1 cellular context compared by ENCODE assay signal in the genomic region with DNA sequence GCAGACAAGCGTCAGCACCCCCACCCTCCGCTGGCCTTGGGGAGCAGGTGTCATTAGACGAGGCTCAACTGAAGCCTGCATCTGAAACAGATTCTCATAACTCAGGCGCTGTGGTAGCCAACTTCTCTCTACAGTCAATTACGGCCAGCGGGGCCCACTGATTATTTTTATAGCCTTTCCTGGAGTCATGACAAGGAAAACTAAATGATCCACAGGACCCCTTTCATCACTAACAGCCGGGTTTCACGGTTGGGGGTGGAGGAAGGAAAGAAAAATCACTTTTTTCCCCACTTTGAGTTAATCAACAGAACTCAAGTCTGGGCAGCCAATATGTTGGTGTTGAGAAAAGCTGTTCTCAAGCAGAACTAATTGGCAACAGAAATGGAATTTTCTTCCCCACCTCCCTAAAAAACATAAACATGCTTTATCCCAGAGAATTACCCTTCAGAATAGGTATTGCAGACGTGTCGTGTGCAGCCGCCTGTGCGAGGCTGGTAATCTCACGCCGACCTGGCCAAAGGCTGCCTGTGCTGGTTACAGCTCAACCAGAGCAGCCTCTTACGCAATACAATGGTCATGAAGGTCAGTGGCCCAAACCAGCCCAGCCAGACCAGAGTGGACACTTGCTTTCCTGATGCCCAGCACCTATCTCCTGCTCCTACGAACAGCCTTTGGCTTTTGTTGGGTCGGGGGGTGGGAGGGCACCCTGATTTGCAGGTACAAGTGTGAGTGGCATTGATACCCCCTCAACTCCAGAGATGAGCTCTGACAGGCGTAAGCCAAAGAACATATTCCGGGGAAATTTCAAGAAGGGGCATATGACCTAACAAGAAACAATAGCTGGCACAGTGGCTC.
TF ChIP-seq lines count a peak whose summit lies in the region.

No MANE protein-coding gene starts in this region.

TF ChIP-seq in HepG2, 621 proteins besides CTCF, POLR2A, EP300 and RAD21 (continued from another document and continues in another):
- TF ChIP-seq, protein P1, sequence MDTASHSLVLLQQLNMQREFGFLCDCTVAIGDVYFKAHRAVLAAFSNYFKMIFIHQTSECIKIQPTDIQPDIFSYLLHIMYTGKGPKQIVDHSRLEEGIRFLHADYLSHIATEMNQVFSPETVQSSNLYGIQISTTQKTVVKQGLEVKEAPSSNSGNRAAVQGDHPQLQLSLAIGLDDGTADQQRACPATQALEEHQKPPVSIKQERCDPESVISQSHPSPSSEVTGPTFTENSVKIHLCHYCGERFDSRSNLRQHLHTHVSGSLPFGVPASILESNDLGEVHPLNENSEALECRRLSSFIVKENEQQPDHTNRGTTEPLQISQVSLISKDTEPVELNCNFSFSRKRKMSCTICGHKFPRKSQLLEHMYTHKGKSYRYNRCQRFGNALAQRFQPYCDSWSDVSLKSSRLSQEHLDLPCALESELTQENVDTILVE (CRISPR knock-in tag; IDR thresholded peaks at IDR 0.05), result 0 out of 2 replicates have a peak, but pooled peaks have one; percentile 58
- TF ChIP-seq, protein P2, sequence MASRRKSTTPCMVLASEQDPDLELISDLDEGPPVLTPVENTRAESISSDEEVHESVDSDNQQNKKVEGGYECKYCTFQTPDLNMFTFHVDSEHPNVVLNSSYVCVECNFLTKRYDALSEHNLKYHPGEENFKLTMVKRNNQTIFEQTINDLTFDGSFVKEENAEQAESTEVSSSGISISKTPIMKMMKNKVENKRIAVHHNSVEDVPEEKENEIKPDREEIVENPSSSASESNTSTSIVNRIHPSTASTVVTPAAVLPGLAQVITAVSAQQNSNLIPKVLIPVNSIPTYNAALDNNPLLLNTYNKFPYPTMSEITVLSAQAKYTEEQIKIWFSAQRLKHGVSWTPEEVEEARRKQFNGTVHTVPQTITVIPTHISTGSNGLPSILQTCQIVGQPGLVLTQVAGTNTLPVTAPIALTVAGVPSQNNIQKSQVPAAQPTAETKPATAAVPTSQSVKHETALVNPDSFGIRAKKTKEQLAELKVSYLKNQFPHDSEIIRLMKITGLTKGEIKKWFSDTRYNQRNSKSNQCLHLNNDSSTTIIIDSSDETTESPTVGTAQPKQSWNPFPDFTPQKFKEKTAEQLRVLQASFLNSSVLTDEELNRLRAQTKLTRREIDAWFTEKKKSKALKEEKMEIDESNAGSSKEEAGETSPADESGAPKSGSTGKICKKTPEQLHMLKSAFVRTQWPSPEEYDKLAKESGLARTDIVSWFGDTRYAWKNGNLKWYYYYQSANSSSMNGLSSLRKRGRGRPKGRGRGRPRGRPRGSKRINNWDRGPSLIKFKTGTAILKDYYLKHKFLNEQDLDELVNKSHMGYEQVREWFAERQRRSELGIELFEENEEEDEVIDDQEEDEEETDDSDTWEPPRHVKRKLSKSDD (CRISPR knock-in tag; IDR thresholded peaks at IDR 0.05; ENCODE audit: low read depth), result peak; percentile 89; the same call in 1 of the 2 replicates
- TF ChIP-seq ZNF879 (CRISPR knock-in tag; IDR thresholded peaks at IDR 0.05) (peak; percentile 71; the same call in 1 of the 2 replicates), ZNF264 (CRISPR knock-in tag; IDR thresholded peaks at IDR 0.05) (peak; percentile 92), BRD4 (CRISPR knock-in tag; IDR thresholded peaks at IDR 0.05) (0 out of 2 replicates have a peak, but pooled peaks have one; percentile 52), HMG20B (CRISPR knock-in tag; conservative IDR thresholded peaks at IDR 0.05) (peak; percentile 52; the same call in 1 of the 2 replicates), SOX6 (IDR thresholded peaks at IDR 0.05) (no peak), SOX6 (CRISPR knock-in tag; IDR thresholded peaks at IDR 0.05) (peak; percentile 91), SMAD1 (CRISPR knock-in tag; IDR thresholded peaks at IDR 0.05; ENCODE audit: borderline replicate concordance, low read depth) (0 out of 2 replicates have a peak, but pooled peaks have one; percentile 54), JUND (CRISPR knock-in tag; IDR thresholded peaks at IDR 0.05) (peak; percentile 68; the same call in 1 of the 2 replicates), CBX5 (CRISPR knock-in tag; IDR thresholded peaks at IDR 0.05; ENCODE audit: borderline replicate concordance) (peak; percentile 95; the same call in 1 of the 2 replicates), ELF1 (CRISPR knock-in tag; IDR thresholded peaks at IDR 0.05) (peak; percentile 22), ZNF883 (CRISPR knock-in tag; IDR thresholded peaks at IDR 0.05; ENCODE audit: not compliant biosample characterization) (peak; percentile 16), NONO (IDR thresholded peaks at IDR 0.05) (no peak), NONO (CRISPR knock-in tag; conservative IDR thresholded peaks at IDR 0.05) (peak; percentile 93), ELF3 (CRISPR knock-in tag; IDR thresholded peaks at IDR 0.05) (peak; percentile 90), NCOA5 (CRISPR knock-in tag; IDR thresholded peaks at IDR 0.05) (no peak), ASH2L (IDR thresholded peaks at IDR 0.05; ENCODE audit: insufficient read length, low read depth, low read length) (peak; percentile 58), SP140L (CRISPR knock-in tag; IDR thresholded peaks at IDR 0.05; ENCODE audit: borderline replicate concordance) (peak; percentile 93), ZNF644 (CRISPR knock-in tag; IDR thresholded peaks at IDR 0.05; ENCODE audit: low read depth) (peak; percentile 100), ZNF292 (CRISPR knock-in tag; IDR thresholded peaks at IDR 0.05; ENCODE audit: borderline replicate concordance, low read depth) (peak; percentile 99), ZNF572 (CRISPR knock-in tag; IDR thresholded peaks at IDR 0.05) (no peak), FOXP1 (IDR thresholded peaks at IDR 0.05) (no peak), FOXP1 (CRISPR knock-in tag; IDR thresholded peaks at IDR 0.05) (peak; percentile 82), MAF1 (CRISPR knock-in tag; IDR thresholded peaks at IDR 0.05; ENCODE audit: borderline replicate concordance) (no peak; the same call in 1 of the 2 replicates), TBX2 (CRISPR knock-in tag; IDR thresholded peaks at IDR 0.05; ENCODE audit: borderline replicate concordance) (peak; percentile 90), ZNF761 (CRISPR knock-in tag; conservative IDR thresholded peaks at IDR 0.05) (0 out of 2 replicates have a peak, but pooled peaks have one; percentile 50), ZMYM4 (CRISPR knock-in tag; IDR thresholded peaks at IDR 0.05) (peak; percentile 84), GLI4 (CRISPR knock-in tag; IDR thresholded peaks at IDR 0.05; ENCODE audit: borderline replicate concordance) (peak; percentile 61; the same call in 1 of the 2 replicates), ZFY (CRISPR knock-in tag; IDR thresholded peaks at IDR 0.05) (peak; percentile 49), ZNF501 (CRISPR knock-in tag; IDR thresholded peaks at IDR 0.05) (0 out of 2 replicates have a peak, but pooled peaks have one; percentile 38), HOXA3 (CRISPR knock-in tag; IDR thresholded peaks at IDR 0.05) (peak; percentile 94), ZKSCAN8 (CRISPR knock-in tag; IDR thresholded peaks at IDR 0.05; ENCODE audit: borderline replicate concordance) (peak; percentile 87), HMG20A (CRISPR knock-in tag; IDR thresholded peaks at IDR 0.05; ENCODE audit: borderline replicate concordance) (peak; percentile 79; the same call in 1 of the 2 replicates), TMF1 (CRISPR knock-in tag; IDR thresholded peaks at IDR 0.05; ENCODE audit: low read depth) (0 out of 2 replicates have a peak, but pooled peaks have one; percentile 42), NFYC (CRISPR knock-in tag; IDR thresholded peaks at IDR 0.05) (0 out of 2 replicates have a peak, but pooled peaks have one; percentile 9), SP4 (CRISPR knock-in tag; IDR thresholded peaks at IDR 0.05) (peak; percentile 67), MTF2 (CRISPR knock-in tag; IDR thresholded peaks at IDR 0.05; ENCODE audit: borderline replicate concordance) (peak; percentile 72; the same call in 1 of the 2 replicates), ZNF768 (CRISPR knock-in tag; IDR thresholded peaks at IDR 0.05) (peak; percentile 99), CCDC6 (CRISPR knock-in tag; IDR thresholded peaks at IDR 0.05) (peak; percentile 93), GABPB1 (CRISPR knock-in tag; IDR thresholded peaks at IDR 0.05) (peak; percentile 48; the same call in 1 of the 2 replicates), BHLHE40 (IDR thresholded peaks at IDR 0.05; ENCODE audit: low read length) (peak; percentile 69), SRY (CRISPR knock-in tag; IDR thresholded peaks at IDR 0.05) (peak; percentile 44; the same call in 1 of the 2 replicates), PRDM15 (CRISPR knock-in tag; IDR thresholded peaks at IDR 0.05) (no peak), KMT2A (CRISPR knock-in tag; IDR thresholded peaks at IDR 0.05) (peak; percentile 66)
- TF ChIP-seq, protein P3, sequence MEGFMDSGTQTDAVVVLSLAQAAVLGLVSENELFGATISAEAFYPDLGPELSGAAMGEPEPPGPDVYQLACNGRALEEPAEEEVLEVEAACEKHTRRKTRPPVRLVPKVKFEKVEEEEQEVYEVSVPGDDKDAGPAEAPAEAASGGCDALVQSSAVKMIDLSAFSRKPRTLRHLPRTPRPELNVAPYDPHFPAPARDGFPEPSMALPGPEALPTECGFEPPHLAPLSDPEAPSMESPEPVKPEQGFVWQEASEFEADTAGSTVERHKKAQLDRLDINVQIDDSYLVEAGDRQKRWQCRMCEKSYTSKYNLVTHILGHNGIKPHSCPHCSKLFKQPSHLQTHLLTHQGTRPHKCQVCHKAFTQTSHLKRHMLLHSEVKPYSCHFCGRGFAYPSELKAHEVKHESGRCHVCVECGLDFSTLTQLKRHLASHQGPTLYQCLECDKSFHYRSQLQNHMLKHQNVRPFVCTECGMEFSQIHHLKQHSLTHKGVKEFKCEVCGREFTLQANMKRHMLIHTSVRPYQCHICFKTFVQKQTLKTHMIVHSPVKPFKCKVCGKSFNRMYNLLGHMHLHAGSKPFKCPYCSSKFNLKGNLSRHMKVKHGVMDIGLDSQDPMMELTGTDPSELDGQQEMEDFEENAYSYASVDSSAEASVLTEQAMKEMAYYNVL (CRISPR knock-in tag; IDR thresholded peaks at IDR 0.05; ENCODE audit: borderline replicate concordance), result peak; percentile 94
- TF ChIP-seq, protein P4, sequence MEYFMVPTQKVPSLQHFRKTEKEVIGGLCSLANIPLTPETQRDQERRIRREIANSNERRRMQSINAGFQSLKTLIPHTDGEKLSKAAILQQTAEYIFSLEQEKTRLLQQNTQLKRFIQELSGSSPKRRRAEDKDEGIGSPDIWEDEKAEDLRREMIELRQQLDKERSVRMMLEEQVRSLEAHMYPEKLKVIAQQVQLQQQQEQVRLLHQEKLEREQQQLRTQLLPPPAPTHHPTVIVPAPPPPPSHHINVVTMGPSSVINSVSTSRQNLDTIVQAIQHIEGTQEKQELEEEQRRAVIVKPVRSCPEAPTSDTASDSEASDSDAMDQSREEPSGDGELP (IDR thresholded peaks at IDR 0.05; ENCODE audit: borderline replicate concordance, low read depth), result peak; percentile 45; the same call in 1 of the 2 replicates
- TF ChIP-seq, protein P5, sequence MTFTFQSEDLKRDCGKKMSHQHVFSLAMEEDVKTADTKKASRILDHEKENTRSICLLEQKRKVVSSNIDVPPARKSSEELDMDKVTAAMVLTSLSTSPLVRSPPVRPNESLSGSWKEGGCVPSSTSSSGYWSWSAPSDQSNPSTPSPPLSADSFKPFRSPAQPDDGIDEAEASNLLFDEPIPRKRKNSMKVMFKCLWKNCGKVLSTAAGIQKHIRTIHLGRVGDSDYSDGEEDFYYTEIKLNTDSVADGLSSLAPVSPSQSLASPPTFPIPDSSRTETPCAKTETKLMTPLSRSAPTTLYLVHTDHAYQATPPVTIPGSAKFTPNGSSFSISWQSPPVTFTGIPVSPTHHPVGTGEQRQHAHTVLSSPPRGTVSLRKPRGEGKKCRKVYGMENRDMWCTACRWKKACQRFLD (CRISPR knock-in tag; IDR thresholded peaks at IDR 0.05; ENCODE audit: borderline replicate concordance), result 0 out of 2 replicates have a peak, but pooled peaks have one; percentile 77
- TF ChIP-seq, protein P6, sequence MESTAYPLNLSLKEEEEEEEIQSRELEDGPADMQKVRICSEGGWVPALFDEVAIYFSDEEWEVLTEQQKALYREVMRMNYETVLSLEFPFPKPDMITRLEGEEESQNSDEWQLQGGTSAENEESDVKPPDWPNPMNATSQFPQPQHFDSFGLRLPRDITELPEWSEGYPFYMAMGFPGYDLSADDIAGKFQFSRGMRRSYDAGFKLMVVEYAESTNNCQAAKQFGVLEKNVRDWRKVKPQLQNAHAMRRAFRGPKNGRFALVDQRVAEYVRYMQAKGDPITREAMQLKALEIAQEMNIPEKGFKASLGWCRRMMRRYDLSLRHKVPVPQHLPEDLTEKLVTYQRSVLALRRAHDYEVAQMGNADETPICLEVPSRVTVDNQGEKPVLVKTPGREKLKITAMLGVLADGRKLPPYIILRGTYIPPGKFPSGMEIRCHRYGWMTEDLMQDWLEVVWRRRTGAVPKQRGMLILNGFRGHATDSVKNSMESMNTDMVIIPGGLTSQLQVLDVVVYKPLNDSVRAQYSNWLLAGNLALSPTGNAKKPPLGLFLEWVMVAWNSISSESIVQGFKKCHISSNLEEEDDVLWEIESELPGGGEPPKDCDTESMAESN (CRISPR knock-in tag; conservative IDR thresholded peaks at IDR 0.05), result peak; percentile 93; the same call in 1 of the 2 replicates
